ENCODE assay signal across 7 cellular contexts in the genomic region with DNA sequence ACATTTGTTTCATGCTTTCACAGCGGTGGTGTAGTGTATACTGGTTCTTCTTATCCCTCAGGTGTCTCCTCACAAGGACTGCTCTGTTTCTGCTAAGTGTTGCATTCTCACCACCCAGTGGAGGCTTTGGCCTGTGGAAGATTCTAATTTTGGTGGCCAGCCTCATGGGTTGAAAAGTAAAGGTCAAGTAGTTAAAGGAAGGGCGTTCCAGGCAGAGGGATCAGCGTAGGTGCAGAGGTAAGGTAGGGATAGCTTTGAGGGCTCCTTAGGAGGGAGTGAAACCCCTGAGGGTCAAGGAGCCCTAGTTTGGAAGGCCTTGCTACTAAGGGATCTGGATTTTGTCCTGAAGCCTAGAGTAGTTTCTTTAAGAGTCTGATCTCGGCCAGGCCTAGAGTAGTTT. TPM values are rescaled to one million over a fixed set of nuclear protein-coding genes. Genes with fewer than 3 reads are reported as not detected.
DNase-seq lines count a peak whose midpoint lies in the region; ATAC-seq and TF ChIP-seq lines count a peak whose summit lies in the region.

No MANE protein-coding gene starts in this region.

- POLR2A ChIA-PET in HEK293 (lab: Yijun Ruan, JAX): interaction anchor here (1.5 to 4.9 kb wide), 2 partner anchors 13 to 25 kb away, joined by 4 to 47 read pairs; partner anchors contain the start of genes TRIM41 and TRIM52

- intact Hi-C loops in activated T-helper 1 cell treated with anti-CD3 and anti-CD28 coated beads, Interleukin-12 subunit alpha, Interleukin-12 subunit beta, Interleukin-2, Interleukin-4 antibody, amounts not matched to agents 30 ng/mL and 10 ng/mL and 1 ng/mL, durations not matched to agents 14 hours and 24 hours and 36 hours (cut with micrococcal nuclease): loop anchor here (10.0 kb wide), 3 partner anchors 753 to 1693 kb away; partner anchors contain the start of genes CNOT6, MAPK9 and RUFY1

- H3K4me3 Mint-ChIP-seq in activated T-helper 1 cell treated with anti-CD3 and anti-CD28 coated beads, Interleukin-12 subunit alpha, Interleukin-12 subunit beta, Interleukin-2, Interleukin-4 antibody, amounts not matched to agents 30 ng/mL and 10 ng/mL and 1 ng/mL, durations not matched to agents 14 hours and 24 hours and 36 hours: peak overlapping the region; percentile 94
- peak overlapping the region; percentile 94 for H3K4me3 Mint-ChIP-seq in stimulated activated memory B cell treated with anti-CD40 and anti-IgM and Interleukin-4, amounts not matched to agents 10 μg/mL and 1 μg/mL and 100 μg/mL, for 72 hours

- H3K27ac Mint-ChIP-seq in activated T-helper 1 cell treated with anti-CD3 and anti-CD28 coated beads, Interleukin-12 subunit alpha, Interleukin-12 subunit beta, Interleukin-2, Interleukin-4 antibody, amounts not matched to agents 30 ng/mL and 10 ng/mL and 1 ng/mL, durations not matched to agents 14 hours and 24 hours and 36 hours: peak overlapping the region; percentile 84
- peak overlapping the region; percentile 100 for H3K27ac Mint-ChIP-seq in stimulated activated memory B cell treated with anti-CD40 and anti-IgM and Interleukin-4, amounts not matched to agents 10 μg/mL and 1 μg/mL and 100 μg/mL, for 72 hours

- peak overlapping the region; percentile 50; the same call in 1 of the 2 replicates for H3K27ac ChIP-seq in HEK293 (ENCODE audit: extremely low read depth, low read depth, low read length)

- H3K27me3 Mint-ChIP-seq in activated T-helper 1 cell treated with anti-CD3 and anti-CD28 coated beads, Interleukin-12 subunit alpha, Interleukin-12 subunit beta, Interleukin-2, Interleukin-4 antibody, amounts not matched to agents 30 ng/mL and 10 ng/mL and 1 ng/mL, durations not matched to agents 14 hours and 24 hours and 36 hours (ENCODE audit: insufficient read depth): no peaks in the 10 kb centered on the region
- H3K27me3 Mint-ChIP-seq in stimulated activated memory B cell treated with anti-CD40 and anti-IgM and Interleukin-4, amounts not matched to agents 10 μg/mL and 1 μg/mL and 100 μg/mL, for 72 hours: no peaks in the 10 kb centered on the region

- H3K4me1 Mint-ChIP-seq in activated T-helper 1 cell treated with anti-CD3 and anti-CD28 coated beads, Interleukin-12 subunit alpha, Interleukin-12 subunit beta, Interleukin-2, Interleukin-4 antibody, amounts not matched to agents 30 ng/mL and 10 ng/mL and 1 ng/mL, durations not matched to agents 14 hours and 24 hours and 36 hours (ENCODE audit: low read depth): peaks cover 65% of the 10 kb centered on the region
- peaks cover 79% of the 10 kb centered on the region for H3K4me1 Mint-ChIP-seq in stimulated activated memory B cell treated with anti-CD40 and anti-IgM and Interleukin-4, amounts not matched to agents 10 μg/mL and 1 μg/mL and 100 μg/mL, for 72 hours

- no peaks in the 10 kb centered on the region for H3K4me1 ChIP-seq in HEK293 (ENCODE audit: control insufficient read depth, insufficient read depth, low read length)

- peak overlapping the region; percentile 89 for H3K4me3 ChIP-seq in HEK293 (ENCODE audit: low read depth, low read length)
- peak overlapping the region; percentile 66 for H3K4me3 ChIP-seq in iPS-11a (ENCODE audit: low read depth, low read length)

- DNase-seq in activated T-helper 1 cell treated with anti-CD3 and anti-CD28 coated beads, Interleukin-12 subunit alpha, Interleukin-12 subunit beta, Interleukin-2, Interleukin-4 antibody, amounts not matched to agents 30 ng/mL and 10 ng/mL and 1 ng/mL, durations not matched to agents 14 hours and 24 hours and 36 hours (ENCODE audit: low spot score): no peak
- no peak for DNase-seq in SW480 (ENCODE audit: low spot score)

- peaks cover 4 to 53% of the 10 kb centered on the region in 2 experiments for H3K36me3 ChIP-seq in HEK293 (ENCODE audit: control insufficient read depth in 2 of 2, insufficient read depth in 1 of 2, low read length in 2 of 2)

- H3K9me3 Mint-ChIP-seq in activated T-helper 1 cell treated with anti-CD3 and anti-CD28 coated beads, Interleukin-12 subunit alpha, Interleukin-12 subunit beta, Interleukin-2, Interleukin-4 antibody, amounts not matched to agents 30 ng/mL and 10 ng/mL and 1 ng/mL, durations not matched to agents 14 hours and 24 hours and 36 hours: no peaks in the 10 kb centered on the region
- H3K9me3 Mint-ChIP-seq in stimulated activated memory B cell treated with anti-CD40 and anti-IgM and Interleukin-4, amounts not matched to agents 10 μg/mL and 1 μg/mL and 100 μg/mL, for 72 hours: no peaks in the 10 kb centered on the region

- H3K9me3 ChIP-seq in HEK293 (ENCODE audit: control insufficient read depth, insufficient read depth, low read depth, low read length): no peaks in the 10 kb centered on the region

- no peak; the same call in 1 of the 2 replicates for TF ChIP-seq CTCF in HEK293 (tag by site-specific recombination; IDR thresholded peaks at IDR 0.05)

- ATAC-seq in stimulated activated memory B cell treated with anti-CD40 and anti-IgM and Interleukin-4, amounts not matched to agents 10 μg/mL and 1 μg/mL and 100 μg/mL, for 72 hours: no peak
- ATAC-seq in HG03342 (IDR thresholded peaks at IDR 0.05; ENCODE audit: unreplicated experiment) (no peak), HG03108 (IDR thresholded peaks at IDR 0.05; ENCODE audit: unreplicated experiment) (no peak)

- CTCF ChIA-PET in HEK293 (lab: Yijun Ruan, JAX): no interaction called here

- peaks cover 23% of the 10 kb centered on the region for H3K36me3 Mint-ChIP-seq in activated T-helper 1 cell treated with anti-CD3 and anti-CD28 coated beads, Interleukin-12 subunit alpha, Interleukin-12 subunit beta, Interleukin-2, Interleukin-4 antibody, amounts not matched to agents 30 ng/mL and 10 ng/mL and 1 ng/mL, durations not matched to agents 14 hours and 24 hours and 36 hours (ENCODE audit: low read depth)
- H3K36me3 Mint-ChIP-seq in stimulated activated memory B cell treated with anti-CD40 and anti-IgM and Interleukin-4, amounts not matched to agents 10 μg/mL and 1 μg/mL and 100 μg/mL, for 72 hours: peaks cover 32% of the 10 kb centered on the region

TF ChIP-seq in HEK293, 187 proteins besides CTCF, POLR2A, EP300 and RAD21 (continues in another document):
- no peak for TF ChIP-seq ZNF660 (tag by site-specific recombination; IDR thresholded peaks at IDR 0.05)
- TF ChIP-seq ZBTB48 (tag by site-specific recombination; IDR thresholded peaks at IDR 0.05): peak; percentile 42; the same call in 1 of the 2 replicates
- no peak for TF ChIP-seq ZNF26 (tag by site-specific recombination; IDR thresholded peaks at IDR 0.05)
- TF ChIP-seq PATZ1 (tag by site-specific recombination; IDR thresholded peaks at IDR 0.05): no peak
- no peak for TF ChIP-seq HOXC10 (CRISPR knock-in tag; IDR thresholded peaks at IDR 0.05)
- TF ChIP-seq ZNF596 (tag by site-specific recombination; IDR thresholded peaks at IDR 0.05): no peak
- TF ChIP-seq KLF16 (tag by site-specific recombination; IDR thresholded peaks at IDR 0.05): no peak

RNA-seq across cellular contexts. Expression of gene RACK1, which starts 4.6 kb away (rescaled TPM):
- total RNA-seq in activated T-helper 1 cell treated with anti-CD3 and anti-CD28 coated beads, Interleukin-12 subunit alpha, Interleukin-12 subunit beta, Interleukin-2, Interleukin-4 antibody, amounts not matched to agents 30 ng/mL and 10 ng/mL and 1 ng/mL, durations not matched to agents 14 hours and 24 hours and 36 hours: 2,098 and 2,121 TPM in 2 replicates

RNA-seq across cellular contexts. Expression of gene TRIM52, which starts 12.7 kb away (rescaled TPM):
- 15.3 and 17.1 TPM in 2 replicates for total RNA-seq in activated T-helper 1 cell treated with anti-CD3 and anti-CD28 coated beads, Interleukin-12 subunit alpha, Interleukin-12 subunit beta, Interleukin-2, Interleukin-4 antibody, amounts not matched to agents 30 ng/mL and 10 ng/mL and 1 ng/mL, durations not matched to agents 14 hours and 24 hours and 36 hours

RNA-seq across cellular contexts. Expression of gene TRIM41, which starts 25.2 kb away (rescaled TPM):
- total RNA-seq in activated T-helper 1 cell treated with anti-CD3 and anti-CD28 coated beads, Interleukin-12 subunit alpha, Interleukin-12 subunit beta, Interleukin-2, Interleukin-4 antibody, amounts not matched to agents 30 ng/mL and 10 ng/mL and 1 ng/mL, durations not matched to agents 14 hours and 24 hours and 36 hours: 31.8 and 34.8 TPM in 2 replicates

RNA-seq across cellular contexts. Expression of gene TRIM7, which starts 43.3 kb away (rescaled TPM):
- 1.5 and 1.8 TPM in 2 replicates for total RNA-seq in activated T-helper 1 cell treated with anti-CD3 and anti-CD28 coated beads, Interleukin-12 subunit alpha, Interleukin-12 subunit beta, Interleukin-2, Interleukin-4 antibody, amounts not matched to agents 30 ng/mL and 10 ng/mL and 1 ng/mL, durations not matched to agents 14 hours and 24 hours and 36 hours
